13 cellular contexts compared by ENCODE assay signal in the genomic region with DNA sequence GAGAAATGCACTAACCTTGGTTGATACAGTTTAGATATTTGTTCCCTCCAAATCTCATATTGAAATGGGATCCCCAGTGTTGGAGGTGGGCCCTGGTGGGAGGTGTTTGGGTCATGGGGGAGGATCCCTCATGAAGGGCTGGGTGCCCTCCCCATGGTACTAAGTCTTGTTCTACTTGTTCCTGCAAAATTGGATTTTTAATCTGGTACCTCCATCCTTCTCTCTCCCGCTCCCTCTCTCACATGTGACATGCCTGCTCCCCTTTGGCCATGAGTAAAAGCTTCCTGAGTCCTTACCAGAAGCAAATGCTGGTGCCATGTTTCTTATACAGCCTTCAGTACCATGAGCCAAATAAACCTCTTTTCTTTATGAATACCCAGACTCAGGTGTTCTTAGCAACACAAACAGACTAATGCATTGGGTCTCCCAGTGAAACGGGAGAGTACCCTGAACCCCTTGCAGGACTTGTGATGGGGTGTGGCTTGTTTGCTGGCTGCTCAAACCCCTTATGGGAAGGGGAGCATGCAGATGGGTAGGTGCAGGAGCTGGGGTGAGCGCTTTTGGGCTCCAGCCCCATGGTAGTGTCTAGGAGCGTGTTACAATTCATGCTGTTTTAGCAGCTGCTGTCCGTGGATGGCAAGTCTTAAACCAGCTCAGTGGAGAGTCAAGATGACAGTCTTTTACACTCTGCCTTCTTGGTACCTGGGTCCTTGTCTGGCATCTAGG.
"Had no signal": no experiment of that assay in that cellular context is flagged by ENCODE, and none has a peak within 500 bp of the region (broad histone marks: within the 10 kb centered on the region; RNA-seq: fewer than 3 reads in every experiment).

No MANE protein-coding gene starts in this region.

- H3K9me3 ChIP-seq: ascending aorta, sigmoid colon, thyroid gland, uterus had no signal

- H3K4me3 ChIP-seq: ascending aorta, sigmoid colon, thyroid gland, uterus had no signal

- ATAC-seq: T-cell had no signal

- DNase-seq: activated CD4-positive, CD25-positive, alpha-beta regulatory T cell treated with anti-CD3 and anti-CD28 coated beads, Interleukin-2, amount 50 U/mL, for 72 hours; activated naive CD4-positive, alpha-beta T cell treated with Interleukin-2 at 50 U/mL for 16 hours; activated T-cell treated with anti-CD3 and anti-CD28 coated beads for 4 hours; endodermal cell; hippocampal formation; kidney; sigmoid colon; stimulated activated CD4-positive, alpha-beta T cell treated with anti-CD3 and anti-CD28 coated beads, Interleukin-1b, Interleukin-23, amount 100 ng/mL, for 48 hours; T-cell; T-helper 9 cell; thyroid gland; uterus had no signal

- H3K36me3 ChIP-seq: ascending aorta, sigmoid colon, thyroid gland, uterus had no signal

- H3K27me3 ChIP-seq: ascending aorta, sigmoid colon, thyroid gland, uterus had no signal

- H3K4me1 ChIP-seq: ascending aorta, sigmoid colon, thyroid gland, uterus had no signal

- H3K27ac ChIP-seq: ascending aorta, sigmoid colon, thyroid gland, uterus had no signal
